In genomic region chr3:30112904-30113484, GRCh38 we compare ENCODE assay signal across 8 cellular contexts.
DNase-seq lines count a peak whose midpoint lies in the region; ATAC-seq and TF ChIP-seq lines count a peak whose summit lies in the region.

No MANE protein-coding gene starts in this region.

- DNase-seq in G401 (ENCODE audit: low spot score) (peak; percentile 17), SK-MEL-5 (ENCODE audit: low read depth, low spot score) (peak; percentile 60), fibroblast of the aortic adventitia (ENCODE audit: low read depth) (peak; percentile 81), progenitor cell of endocrine pancreas (ENCODE audit: low spot score, unreplicated experiment) (no peak), NCI-H1048 (lab: John Stamatoyannopoulos, UW) (no peak)
- peak; percentile 33 for DNase-seq in Jurkat, Clone E6-1 (ENCODE audit: low read depth, low spot score)
- no peak for DNase-seq in stimulated activated CD4-positive, alpha-beta T cell treated with anti-CD3 and anti-CD28 coated beads, Interleukin-4, amount 100 ng/mL, for 24 hours

- H3K4me3 ChIP-seq in Jurkat, Clone E6-1 (ENCODE audit: low read length): no peak overlapping the region
- H3K4me3 ChIP-seq in fibroblast of the aortic adventitia (ENCODE audit: low read depth, low read length): no peak overlapping the region

- no peaks in the 10 kb centered on the region for H3K9me3 Mint-ChIP-seq in progenitor cell of endocrine pancreas (ENCODE audit: low read depth)

- no peak for ATAC-seq in GM21786 (IDR thresholded peaks at IDR 0.05; ENCODE audit: unreplicated experiment)

- TF ChIP-seq CTCF in fibroblast of the aortic adventitia (IDR thresholded peaks at IDR 0.05; ENCODE audit: insufficient read depth, low read length) (peak; percentile 62), progenitor cell of endocrine pancreas (IDR thresholded peaks at IDR 0.05; ENCODE audit: unreplicated experiment) (peak; percentile 63)

- no peaks in the 10 kb centered on the region for H3K36me3 Mint-ChIP-seq in progenitor cell of endocrine pancreas (ENCODE audit: insufficient read depth)

- peaks cover 4% of the 10 kb centered on the region for H3K4me1 Mint-ChIP-seq in progenitor cell of endocrine pancreas (ENCODE audit: low read depth)

- in situ Hi-C loops in G401 (cut with HindIII; ENCODE audit: low sequenced_read_pairs): no loop called here
- in situ Hi-C loops in SK-MEL-5 (cut with HindIII; ENCODE audit: low pct_unique_long_range_greater_than_20kb, low sequenced_read_pairs): no loop called here

- no peak overlapping the region for H3K4me3 Mint-ChIP-seq in progenitor cell of endocrine pancreas (ENCODE audit: low read depth)

- no peaks in the 10 kb centered on the region for H3K27me3 Mint-ChIP-seq in progenitor cell of endocrine pancreas

- H3K27ac Mint-ChIP-seq in progenitor cell of endocrine pancreas: no peak overlapping the region

Comparison
In these comparisons a context has a peak if more than half of its experiments do, and no peak if none do; other contexts are left out.
1. DNase-seq: peak in G401 (single experiment), Jurkat, Clone E6-1 (single experiment), SK-MEL-5 (single experiment) and fibroblast of the aortic adventitia (single experiment); none in progenitor cell of endocrine pancreas (single experiment), NCI-H1048 (single experiment) and stimulated activated CD4-positive, alpha-beta T cell treated with anti-CD3 and anti-CD28 coated beads, Interleukin-4, amount 100 ng/mL, for 24 hours (single experiment).